In the genomic region with DNA sequence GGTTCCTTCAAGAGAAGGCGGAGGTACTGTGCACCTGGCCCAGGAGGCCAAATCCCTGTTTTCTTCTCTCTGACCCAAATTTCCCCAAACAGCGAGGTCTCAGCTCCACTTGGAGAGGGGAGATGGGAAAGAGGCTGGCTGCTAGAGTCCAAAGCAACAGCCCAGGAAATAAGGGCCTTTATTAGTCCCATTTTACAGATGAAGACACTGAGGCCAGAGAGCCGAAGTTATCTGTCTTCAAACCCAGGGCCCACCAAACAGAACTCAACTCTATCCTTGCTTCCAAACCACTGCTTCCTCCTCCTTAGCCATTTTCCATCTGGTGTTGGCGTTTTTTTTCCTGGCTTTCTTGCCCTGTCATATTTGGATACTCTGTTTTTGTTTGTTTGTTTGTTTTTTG, we compare ENCODE assay signal across 1 cellular context.
TF ChIP-seq lines count a peak whose summit lies in the region.

No MANE protein-coding gene starts in this region.

TF ChIP-seq in IMR-90, 13 proteins besides CTCF, POLR2A, EP300 and RAD21:
- no peak for TF ChIP-seq BHLHE40 (IDR thresholded peaks at IDR 0.05; ENCODE audit: low read depth, low read length)
- no peak for TF ChIP-seq MAFK (IDR thresholded peaks at IDR 0.05; ENCODE audit: low read depth, low read length)
- no peak for TF ChIP-seq CEBPB (IDR thresholded peaks at IDR 0.05; ENCODE audit: low read depth, low read length)
- TF ChIP-seq RCOR1 (IDR thresholded peaks at IDR 0.05; ENCODE audit: insufficient replicate concordance, low read length): no peak
- TF ChIP-seq CHD1 (IDR thresholded peaks at IDR 0.05; ENCODE audit: low read depth, low read length): no peak
- TF ChIP-seq RFX5 (IDR thresholded peaks at IDR 0.05; ENCODE audit: low read depth, low read length): no peak
- TF ChIP-seq, protein P1, sequence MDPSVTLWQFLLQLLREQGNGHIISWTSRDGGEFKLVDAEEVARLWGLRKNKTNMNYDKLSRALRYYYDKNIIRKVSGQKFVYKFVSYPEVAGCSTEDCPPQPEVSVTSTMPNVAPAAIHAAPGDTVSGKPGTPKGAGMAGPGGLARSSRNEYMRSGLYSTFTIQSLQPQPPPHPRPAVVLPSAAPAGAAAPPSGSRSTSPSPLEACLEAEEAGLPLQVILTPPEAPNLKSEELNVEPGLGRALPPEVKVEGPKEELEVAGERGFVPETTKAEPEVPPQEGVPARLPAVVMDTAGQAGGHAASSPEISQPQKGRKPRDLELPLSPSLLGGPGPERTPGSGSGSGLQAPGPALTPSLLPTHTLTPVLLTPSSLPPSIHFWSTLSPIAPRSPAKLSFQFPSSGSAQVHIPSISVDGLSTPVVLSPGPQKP (IDR thresholded peaks at IDR 0.05; ENCODE audit: borderline replicate concordance, low read depth, low read length): no peak
- no peak for TF ChIP-seq SMC3 (IDR thresholded peaks at IDR 0.05; ENCODE audit: low read depth, low read length)
- TF ChIP-seq FOS (IDR thresholded peaks at IDR 0.05; ENCODE audit: low read depth, low read length): no peak
- TF ChIP-seq MXI1 (IDR thresholded peaks at IDR 0.05; ENCODE audit: borderline replicate concordance, low read depth, low read length): no peak
- TF ChIP-seq MAZ (IDR thresholded peaks at IDR 0.05; ENCODE audit: borderline replicate concordance, low read depth, low read length): no peak
- TF ChIP-seq NFE2L2 (IDR thresholded peaks at IDR 0.05; ENCODE audit: low read depth, low read length): no peak
- TF ChIP-seq, protein P2, sequence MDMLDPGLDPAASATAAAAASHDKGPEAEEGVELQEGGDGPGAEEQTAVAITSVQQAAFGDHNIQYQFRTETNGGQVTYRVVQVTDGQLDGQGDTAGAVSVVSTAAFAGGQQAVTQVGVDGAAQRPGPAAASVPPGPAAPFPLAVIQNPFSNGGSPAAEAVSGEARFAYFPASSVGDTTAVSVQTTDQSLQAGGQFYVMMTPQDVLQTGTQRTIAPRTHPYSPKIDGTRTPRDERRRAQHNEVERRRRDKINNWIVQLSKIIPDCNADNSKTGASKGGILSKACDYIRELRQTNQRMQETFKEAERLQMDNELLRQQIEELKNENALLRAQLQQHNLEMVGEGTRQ (IDR thresholded peaks at IDR 0.05; ENCODE audit: low read depth, low read length): no peak
